In the genomic region with DNA sequence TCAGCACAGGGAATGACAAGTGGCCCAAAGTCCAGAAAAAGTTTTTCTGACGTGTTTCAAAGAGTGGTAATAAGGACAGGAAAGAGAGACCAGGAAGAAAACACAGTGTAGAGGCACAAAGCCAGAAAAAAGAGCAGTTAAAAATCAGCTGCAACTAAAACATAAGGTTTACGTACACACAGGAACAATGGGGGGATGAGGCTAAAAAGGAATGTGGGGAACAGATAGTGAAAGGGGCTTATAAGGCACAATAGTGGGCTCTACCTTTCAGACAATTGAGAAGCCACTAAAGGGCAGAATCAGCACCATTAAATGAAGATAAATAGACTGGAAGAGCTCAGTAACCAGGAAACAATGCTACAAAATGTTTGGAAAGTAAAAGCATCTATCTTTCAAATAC, we compare ENCODE assay signal across 33 cellular contexts.
"Had no signal": no experiment of that assay in that cellular context is flagged by ENCODE, and none has a peak within 500 bp of the region (broad histone marks: within the 10 kb centered on the region; RNA-seq: fewer than 3 reads in every experiment).

No MANE protein-coding gene starts in this region.

- H3K27me3 Mint-ChIP-seq: activated B cell treated with CpG ODN at 0.5 μM for 24 hours; activated CD4-positive, alpha-beta memory T cell treated with anti-CD3 and anti-CD28 coated beads for 36 hours; activated CD4-positive, alpha-beta T cell treated with anti-CD3 and anti-CD28 coated beads, Interleukin-2, amount 10 ng/mL, durations not matched to agents 24 days and 14 days; activated CD8-positive, alpha-beta T cell treated with anti-CD3 and anti-CD28 coated beads for 36 hours; activated naive CD8-positive, alpha-beta T cell treated with anti-CD3 and anti-CD28 coated beads for 36 hours; activated T-helper 17 cell treated with anti-CD3 and anti-CD28 coated beads, Interleukin-2, amount 50 U/mL, for 72 hours had no signal

- DNase-seq: activated B cell treated with CpG ODN at 0.5 μM for 24 hours; activated CD4-positive, alpha-beta memory T cell treated with anti-CD3 and anti-CD28 coated beads for 36 hours; activated CD4-positive, alpha-beta T cell treated with anti-CD3 and anti-CD28 coated beads for 4 hours; activated CD4-positive, alpha-beta T cell treated with anti-CD3 and anti-CD28 coated beads, Interleukin-2, amount 10 ng/mL, durations not matched to agents 24 days and 14 days; activated CD4-positive, alpha-beta T cell treated with anti-CD3 and anti-CD28 coated beads, Interleukin-2, amount 50 U/mL, for 1 hour; activated CD4-positive, alpha-beta T cell treated with anti-CD3 and anti-CD28 coated beads, Interleukin-2, amount 50 U/mL, for 4 hours; activated CD4-positive, CD25-positive, alpha-beta regulatory T cell treated with anti-CD3 and anti-CD28 coated beads, Interleukin-2, amount 50 U/mL, for 72 hours; activated CD8-positive, alpha-beta memory T cell treated with anti-CD3 and anti-CD28 coated beads, Interleukin-2, amount 50 U/mL, for 4 hours; activated CD8-positive, alpha-beta T cell treated with anti-CD3 and anti-CD28 coated beads for 36 hours; activated effector memory CD4-positive, alpha-beta T cell treated with anti-CD3 and anti-CD28 coated beads, Interleukin-2, amount 50 U/mL, for 16 hours; activated gamma-delta T cell treated with Interleukin-2 at 50 U/mL for 16 hours; activated naive CD4-positive, alpha-beta T cell; activated naive CD4-positive, alpha-beta T cell treated with anti-CD3 and anti-CD28 coated beads for 36 hours; activated naive CD4-positive, alpha-beta T cell treated with anti-CD3 and anti-CD28 coated beads, Interleukin-2, amount 50 U/mL, for 16 hours; activated naive CD8-positive, alpha-beta T cell treated with anti-CD3 and anti-CD28 coated beads for 36 hours; activated T-cell treated with anti-CD3 and anti-CD28 coated beads for 4 hours; activated T-cell treated with anti-CD3 and anti-CD28 coated beads, Interleukin-2, amount 50 U/mL, for 1 hour; activated T-cell treated with anti-CD3 and anti-CD28 coated beads, Interleukin-2, amount 50 U/mL, for 4 hours; activated T-cell treated with anti-CD3 and anti-CD28 coated beads, Interleukin-2, amount 50 U/mL, for 72 hours; adrenal gland; amniotic stem cell; aorta; body of pancreas; brain microvascular endothelial cell; central memory CD4-positive, alpha-beta T cell; T-helper 2 cell; T-helper 9 cell had no signal

- H3K27me3 ChIP-seq: adrenal gland, body of pancreas, brain microvascular endothelial cell, breast epithelium had no signal

- ATAC-seq: activated CD8-positive, alpha-beta T cell treated with anti-CD3 and anti-CD28 coated beads for 36 hours; activated naive CD4-positive, alpha-beta T cell treated with anti-CD3 and anti-CD28 coated beads, Interleukin-2, amount 50 U/mL, for 72 hours; activated T-cell treated with anti-CD3 and anti-CD28 coated beads, Interleukin-2, amount 50 U/mL, for 4 hours; activated T-cell treated with anti-CD3 and anti-CD28 coated beads, Interleukin-2, amount 50 U/mL, for 72 hours; activated T-helper 17 cell treated with anti-CD3 and anti-CD28 coated beads, Interleukin-2, amount 50 U/mL, for 72 hours; body of pancreas had no signal

- H3K27ac Mint-ChIP-seq: activated B cell treated with CpG ODN at 0.5 μM for 24 hours; activated CD4-positive, alpha-beta memory T cell treated with anti-CD3 and anti-CD28 coated beads for 36 hours; activated CD4-positive, alpha-beta T cell treated with anti-CD3 and anti-CD28 coated beads, Interleukin-2, amount 10 ng/mL, durations not matched to agents 24 days and 14 days; activated CD8-positive, alpha-beta T cell treated with anti-CD3 and anti-CD28 coated beads for 36 hours; activated naive CD4-positive, alpha-beta T cell treated with anti-CD3 and anti-CD28 coated beads for 36 hours; activated naive CD4-positive, alpha-beta T cell treated with anti-CD3 and anti-CD28 coated beads, Interleukin-2, amount 50 U/mL, for 72 hours; activated naive CD8-positive, alpha-beta T cell treated with anti-CD3 and anti-CD28 coated beads for 36 hours; activated T-cell treated with anti-CD3 and anti-CD28 coated beads, Interleukin-2, amount 50 U/mL, for 72 hours; activated T-helper 1 cell treated with anti-CD3 and anti-CD28 coated beads, Interleukin-12 subunit alpha, Interleukin-12 subunit beta, Interleukin-2, Interleukin-4 antibody, amounts not matched to agents 30 ng/mL and 10 ng/mL and 1 ng/mL, durations not matched to agents 14 hours and 24 hours and 36 hours; T-helper 2 cell treated with Interferon-gamma antibody and Interleukin-4, amounts not matched to agents 5 μg/mL and 100 μg/mL, for 36 hours had no signal

- H3K27ac ChIP-seq: adrenal gland, body of pancreas, brain microvascular endothelial cell, breast epithelium, VCaP had no signal

- H3K4me3 ChIP-seq: adrenal gland, body of pancreas, breast epithelium had no signal

- H3K9me3 Mint-ChIP-seq: activated B cell treated with CpG ODN at 0.5 μM for 24 hours; activated CD4-positive, alpha-beta memory T cell treated with anti-CD3 and anti-CD28 coated beads for 36 hours; activated CD4-positive, alpha-beta T cell treated with anti-CD3 and anti-CD28 coated beads, Interleukin-2, amount 10 ng/mL, durations not matched to agents 24 days and 14 days; activated CD8-positive, alpha-beta T cell treated with anti-CD3 and anti-CD28 coated beads for 36 hours; activated naive CD4-positive, alpha-beta T cell treated with anti-CD3 and anti-CD28 coated beads for 36 hours; activated naive CD4-positive, alpha-beta T cell treated with anti-CD3 and anti-CD28 coated beads, Interleukin-2, amount 50 U/mL, for 72 hours; activated naive CD8-positive, alpha-beta T cell treated with anti-CD3 and anti-CD28 coated beads for 36 hours; activated T-cell treated with anti-CD3 and anti-CD28 coated beads, Interleukin-2, amount 50 U/mL, for 4 hours; activated T-cell treated with anti-CD3 and anti-CD28 coated beads, Interleukin-2, amount 50 U/mL, for 72 hours; activated T-helper 1 cell treated with anti-CD3 and anti-CD28 coated beads, Interleukin-12 subunit alpha, Interleukin-12 subunit beta, Interleukin-2, Interleukin-4 antibody, amounts not matched to agents 30 ng/mL and 10 ng/mL and 1 ng/mL, durations not matched to agents 14 hours and 24 hours and 36 hours; activated T-helper 17 cell treated with anti-CD3 and anti-CD28 coated beads, Interleukin-2, amount 50 U/mL, for 72 hours; T-helper 2 cell treated with Interferon-gamma antibody and Interleukin-4, amounts not matched to agents 5 μg/mL and 100 μg/mL, for 36 hours had no signal

- H3K9me3 ChIP-seq: adrenal gland, body of pancreas, breast epithelium had no signal

- H3K4me3 Mint-ChIP-seq: activated B cell treated with CpG ODN at 0.5 μM for 24 hours; activated CD4-positive, alpha-beta memory T cell treated with anti-CD3 and anti-CD28 coated beads for 36 hours; activated CD4-positive, alpha-beta T cell treated with anti-CD3 and anti-CD28 coated beads, Interleukin-2, amount 10 ng/mL, durations not matched to agents 24 days and 14 days; activated CD8-positive, alpha-beta T cell treated with anti-CD3 and anti-CD28 coated beads for 36 hours; activated naive CD4-positive, alpha-beta T cell treated with anti-CD3 and anti-CD28 coated beads for 36 hours; activated naive CD8-positive, alpha-beta T cell treated with anti-CD3 and anti-CD28 coated beads for 36 hours; activated T-cell treated with anti-CD3 and anti-CD28 coated beads, Interleukin-2, amount 50 U/mL, for 4 hours; activated T-cell treated with anti-CD3 and anti-CD28 coated beads, Interleukin-2, amount 50 U/mL, for 72 hours; activated T-helper 1 cell treated with anti-CD3 and anti-CD28 coated beads, Interleukin-12 subunit alpha, Interleukin-12 subunit beta, Interleukin-2, Interleukin-4 antibody, amounts not matched to agents 30 ng/mL and 10 ng/mL and 1 ng/mL, durations not matched to agents 14 hours and 24 hours and 36 hours; activated T-helper 17 cell treated with anti-CD3 and anti-CD28 coated beads, Interleukin-2, amount 50 U/mL, for 72 hours; T-helper 2 cell treated with Interferon-gamma antibody and Interleukin-4, amounts not matched to agents 5 μg/mL and 100 μg/mL, for 36 hours had no signal

- H3K36me3 ChIP-seq: breast epithelium had no signal
